Comparison of ENCODE assay signal across 8 cellular contexts in genomic region chr6:12957321-12958051, GRCh38.
DNase-seq lines count a peak whose midpoint lies in the region; ATAC-seq and TF ChIP-seq lines count a peak whose summit lies in the region.

No MANE protein-coding gene starts in this region.

- no peak overlapping the region for H3K9ac ChIP-seq in iPS-20b (ENCODE audit: low read depth, low read length)

- no peaks in the 10 kb centered on the region for H3K9me3 ChIP-seq in iPS-20b (ENCODE audit: insufficient read depth, low read depth, low read length)

- DNase-seq in AG10803 (ENCODE audit: low read depth) (peak; percentile 65), SW480 (ENCODE audit: low spot score) (peak; percentile 20), caudate nucleus (lab: John Stamatoyannopoulos, UW) (peak in 57 of 61 donors; percentile 10 to 86 (median 56)), retinal pigment epithelial cell (ENCODE audit: low read depth) (peak; percentile 94), GM19238 (ENCODE audit: insufficient read length, low spot score) (no peak)

- H3K27ac ChIP-seq in caudate nucleus (ENCODE audit: low read depth, low read length) = peak overlapping the region; percentile 85
- H3K27ac ChIP-seq in iPS-20b (ENCODE audit: low read length) = no peak overlapping the region

- H3K4me3 ChIP-seq in AG10803 (ENCODE audit: low read length) (peak overlapping the region; percentile 72), iPS-20b (ENCODE audit: low read length) (peak overlapping the region; percentile 45), retinal pigment epithelial cell (ENCODE audit: low read length) (peak overlapping the region; percentile 82)

- H3K4me1 ChIP-seq in iPS-20b (ENCODE audit: insufficient read depth, low read length) = peaks cover 25% of the 10 kb centered on the region

- ATAC-seq in HG02588 (IDR thresholded peaks at IDR 0.05; ENCODE audit: unreplicated experiment) (peak; percentile 45), HG03025 (IDR thresholded peaks at IDR 0.05; ENCODE audit: low FRiP score, unreplicated experiment) (no peak)

- peaks cover 85% of the 10 kb centered on the region for H3K27me3 ChIP-seq in iPS-20b (ENCODE audit: insufficient read depth, low read length)

- H3K36me3 ChIP-seq in iPS-20b (ENCODE audit: insufficient read depth, low read depth, low read length) = no peaks in the 10 kb centered on the region

- 0 out of 2 replicates have a peak, but pooled peaks have one; percentile 13 for TF ChIP-seq CTCF in AG10803 (conservative IDR thresholded peaks at IDR 0.05; ENCODE audit: low read length)
- peak; percentile 12 for TF ChIP-seq CTCF in retinal pigment epithelial cell (conservative IDR thresholded peaks at IDR 0.05; ENCODE audit: low read depth, low read length)
